ENCODE assay signal across 17 cellular contexts in genomic region chr5:55929020-55929799, GRCh38.
"Had no signal": no experiment of that assay in that cellular context is flagged by ENCODE, and none has a peak within 500 bp of the region (broad histone marks: within the 10 kb centered on the region; RNA-seq: fewer than 3 reads in every experiment).

No MANE protein-coding gene starts in this region.

- H3K36me3 ChIP-seq: lower lobe of right lung, tibial nerve, uterus had no signal

- H3K4me3 ChIP-seq: hepatocyte, lower lobe of right lung, tibial nerve, uterus had no signal

- FAIRE-seq: colon, islet of Langerhans had no signal

- H3K27me3 ChIP-seq: foreskin keratinocyte, hepatocyte, tibial nerve, uterus had no signal

- H3K4me2 ChIP-seq: hepatocyte had no signal

- DNase-seq: activated B cell treated with CpG ODN at 0.5 μM for 24 hours; activated CD4-positive, alpha-beta T cell treated with anti-CD3 and anti-CD28 coated beads, Interleukin-2, amount 10 ng/mL, durations not matched to agents 24 days and 14 days; activated CD8-positive, alpha-beta T cell treated with anti-CD3 and anti-CD28 coated beads for 36 hours; activated naive CD4-positive, alpha-beta T cell treated with anti-CD3 and anti-CD28 coated beads for 36 hours; activated T-cell treated with anti-CD3 and anti-CD28 coated beads, Interleukin-2, amount 50 U/mL, for 24 hours; anterior cingulate cortex; central memory CD4-positive, alpha-beta T cell; foreskin keratinocyte; left cardiac atrium; lower lobe of right lung; retina; stimulated activated naive CD4-positive, alpha-beta T cell treated with Interleukin-2 at 50 U/mL for 16 hours; uterus had no signal

- H3K9me3 ChIP-seq: lower lobe of right lung, tibial nerve, uterus had no signal

- ATAC-seq: left cardiac atrium, lower lobe of right lung had no signal

- H3K4me1 ChIP-seq: foreskin keratinocyte, tibial nerve, uterus had no signal

- H3K27ac ChIP-seq: foreskin keratinocyte, hepatocyte, lower lobe of right lung, tibial nerve, uterus had no signal
